26 cellular contexts compared by ENCODE assay signal in genomic region chr3:11213810-11214450, GRCh38. TPM values are rescaled to one million over a fixed set of nuclear protein-coding genes. Genes with fewer than 3 reads are reported as not detected.
"Had no signal": no experiment of that assay in that cellular context is flagged by ENCODE, and none has a peak within 500 bp of the region (broad histone marks: within the 10 kb centered on the region; RNA-seq: fewer than 3 reads in every experiment).

No MANE protein-coding gene starts in this region.

- H3K27me3 ChIP-seq: hepatocyte, left lung, ovary, right atrium auricular region, thyroid gland had no signal

- H3K9me3 Mint-ChIP-seq: activated B cell treated with CpG ODN at 0.5 μM for 24 hours; activated naive CD8-positive, alpha-beta T cell treated with anti-CD3 and anti-CD28 coated beads, Interleukin-2, amount 10 ng/mL, durations not matched to agents 7 days and 5 days; activated T-cell treated with anti-CD3 and anti-CD28 coated beads, Interleukin-2, amount 50 U/mL, for 4 hours; dendritic cell treated with granulocyte-macrophage colony-stimulating factor and Interleukin-4, amounts not matched to agents 40 ng/mL and 50 ng/mL, for 4 days; immature natural killer cell; natural killer cell had no signal

- H3K36me3 Mint-ChIP-seq: activated naive CD8-positive, alpha-beta T cell treated with anti-CD3 and anti-CD28 coated beads, Interleukin-2, amount 10 ng/mL, durations not matched to agents 7 days and 5 days; immature natural killer cell; natural killer cell had no signal

- H3K9me3 ChIP-seq: left lung, ovary, prostate gland, right atrium auricular region, thyroid gland had no signal

- H3K4me3 Mint-ChIP-seq: activated B cell treated with CpG ODN at 0.5 μM for 24 hours; activated CD4-positive, alpha-beta T cell treated with anti-CD3 and anti-CD28 coated beads for 36 hours; activated naive CD8-positive, alpha-beta T cell treated with anti-CD3 and anti-CD28 coated beads, Interleukin-2, amount 10 ng/mL, durations not matched to agents 7 days and 5 days; activated T-cell treated with anti-CD3 and anti-CD28 coated beads, Interleukin-2, amount 50 U/mL, for 4 hours; dendritic cell treated with granulocyte-macrophage colony-stimulating factor and Interleukin-4, amounts not matched to agents 40 ng/mL and 50 ng/mL, for 4 days; immature natural killer cell; natural killer cell had no signal

- H3K27ac ChIP-seq: hepatocyte, ovary, prostate gland, right atrium auricular region, thyroid gland had no signal

- ATAC-seq: activated CD4-positive, alpha-beta T cell treated with anti-CD3 and anti-CD28 coated beads for 36 hours; activated T-cell treated with anti-CD3 and anti-CD28 coated beads, Interleukin-2, amount 50 U/mL, for 4 hours; left lung; natural killer cell; stimulated activated naive CD8-positive, alpha-beta T cell treated with anti-CD3 and anti-CD28 coated beads, Interleukin-15, Interleukin-2, amounts not matched to agents 100 U/mL and 50 U/mL, for 24 hours had no signal

- H3K36me3 ChIP-seq: ovary, prostate gland, right atrium auricular region, thyroid gland had no signal

- H3K4me1 ChIP-seq: prostate gland had no signal

- H3K4me1 Mint-ChIP-seq: activated CD4-positive, alpha-beta T cell treated with anti-CD3 and anti-CD28 coated beads for 36 hours; activated naive CD8-positive, alpha-beta T cell treated with anti-CD3 and anti-CD28 coated beads, Interleukin-2, amount 10 ng/mL, durations not matched to agents 7 days and 5 days; immature natural killer cell; natural killer cell had no signal

- DNase-seq: activated B cell treated with CpG ODN at 0.5 μM for 24 hours; activated CD4-positive, alpha-beta T cell treated with anti-CD3 and anti-CD28 coated beads for 36 hours; activated CD4-positive, alpha-beta T cell treated with anti-CD3 and anti-CD28 coated beads, Interleukin-2, amount 50 U/mL, for 4 hours; activated CD8-positive, alpha-beta memory T cell treated with anti-CD3 and anti-CD28 coated beads for 24 hours; activated CD8-positive, alpha-beta memory T cell treated with anti-CD3 and anti-CD28 coated beads, Interleukin-2, amount 50 U/mL, for 4 hours; activated naive CD4-positive, alpha-beta T cell treated with Interleukin-2 at 50 U/mL for 16 hours; activated naive CD8-positive, alpha-beta T cell treated with anti-CD3 and anti-CD28 coated beads, Interleukin-2, amount 10 ng/mL, durations not matched to agents 7 days and 5 days; activated T-cell treated with anti-CD3 and anti-CD28 coated beads, Interleukin-2, amount 50 U/mL, for 4 hours; amniotic stem cell; cerebellar nuclear complex; effector CD4-positive, alpha-beta T cell; erythroblast; foreskin melanocyte; immature natural killer cell; left lung; natural killer cell; ovary; stimulated activated CD4-positive, alpha-beta T cell treated with anti-CD3 and anti-CD28 coated beads, Interleukin-12 subunit alpha, Interleukin-12 subunit beta, amount 100 ng/mL, for 4 hours; stimulated activated CD4-positive, alpha-beta T cell treated with anti-CD3 and anti-CD28 coated beads, Interleukin-4, amount 100 ng/mL, for 4 hours; stimulated activated naive CD8-positive, alpha-beta T cell treated with anti-CD3 and anti-CD28 coated beads, Interleukin-15, Interleukin-2, amounts not matched to agents 100 U/mL and 50 U/mL, for 24 hours; thyroid gland had no signal

- H3K4me3 ChIP-seq: hepatocyte, left lung, lung, ovary, prostate gland, right atrium auricular region, thyroid gland had no signal

- H3K27ac Mint-ChIP-seq: activated B cell treated with CpG ODN at 0.5 μM for 24 hours; activated CD4-positive, alpha-beta T cell treated with anti-CD3 and anti-CD28 coated beads for 36 hours; activated naive CD8-positive, alpha-beta T cell treated with anti-CD3 and anti-CD28 coated beads, Interleukin-2, amount 10 ng/mL, durations not matched to agents 7 days and 5 days; dendritic cell treated with granulocyte-macrophage colony-stimulating factor and Interleukin-4, amounts not matched to agents 40 ng/mL and 50 ng/mL, for 4 days; immature natural killer cell; natural killer cell had no signal

- H3K27me3 Mint-ChIP-seq: dendritic cell treated with granulocyte-macrophage colony-stimulating factor and Interleukin-4, amounts not matched to agents 40 ng/mL and 50 ng/mL, for 4 days had no signal

RNA-seq across cellular contexts. Expression of gene HRH1, which starts 59.6 kb away (rescaled TPM):
- total RNA-seq: activated B cell treated with CpG ODN at 0.5 μM for 24 hours, natural killer cell had no signal
